ENCODE assay signal across 8 cellular contexts in genomic region chr2:19901201-19901457, GRCh38. TPM values are rescaled to one million over a fixed set of nuclear protein-coding genes. Genes with fewer than 3 reads are reported as not detected.
A peak's percentile ranks its signal among the peaks of the same experiment; 100 is the strongest.
DNase-seq lines count a peak whose midpoint lies in the region; ATAC-seq and TF ChIP-seq lines count a peak whose summit lies in the region.

No MANE protein-coding gene starts in this region.

- peak overlapping the region; percentile 78 for H3K9ac ChIP-seq in KMS-11
- peak overlapping the region; percentile 98 to 99 for H3K9ac ChIP-seq in mucosa of rectum (ENCODE audit: low read depth in 1 of 2, low read length in 2 of 2)

- peaks cover 35% of the 10 kb centered on the region for H3K4me1 Mint-ChIP-seq in CD14-positive monocyte

- H3K79me2 ChIP-seq in KMS-11 (ENCODE audit: insufficient read depth, low read depth), result peaks cover 17% of the 10 kb centered on the region; the same call in 1 of the 2 replicates

- peak overlapping the region; percentile 97 to 99 (median 98) for H3K27ac Mint-ChIP-seq in CD14-positive monocyte

- ATAC-seq in GM21367 (IDR thresholded peaks at IDR 0.05; ENCODE audit: unreplicated experiment), result peak; percentile 1

- H3K9me3 ChIP-seq in mucosa of rectum (ENCODE audit: control insufficient read depth in 2 of 2, low read length in 2 of 2), result no peaks in the 10 kb centered on the region

- H3K27ac ChIP-seq in KMS-11, result peak overlapping the region; percentile 77
- peak overlapping the region; percentile 94 for H3K27ac ChIP-seq in cingulate gyrus (ENCODE audit: low read depth, low read length)
- peak overlapping the region; percentile 96 to 98 for H3K27ac ChIP-seq in mucosa of rectum (ENCODE audit: low read depth in 2 of 2, low read length in 2 of 2)

- H3K36me3 Mint-ChIP-seq in CD14-positive monocyte, result peaks cover 4 to 5% of the 10 kb centered on the region in 2 donors

- intact Hi-C loops in CD14-positive monocyte (cut with micrococcal nuclease), result loop anchor here (5.0 to 10.0 kb wide), 3 partner anchors 151 to 754 kb away; partner anchors contain the start of genes HS1BP3 (in 1 of the 2) and LAPTM4A (in 1 of the 2)

- peaks cover 27% of the 10 kb centered on the region for H3K4me1 ChIP-seq in KMS-11 (ENCODE audit: low read depth, poor library complexity, severe bottlenecking)
- peaks cover 8 to 9% of the 10 kb centered on the region in 2 donors for H3K4me1 ChIP-seq in mucosa of rectum (ENCODE audit: control insufficient read depth in 2 of 2, insufficient read depth in 2 of 2, low read length in 2 of 2)

- DNase-seq in CD14-positive monocyte (ENCODE audit: low spot score), result no peak
- DNase-seq in NCI-H1092 treated with DMSO at 0.1 percent for 48 hours (lab: John Stamatoyannopoulos, UW), result no peak
- DNase-seq in HPDE6-E6E7 (ENCODE audit: extremely low spot score), result no peak
- no peak for DNase-seq in stimulated activated CD4-positive, alpha-beta T cell treated with anti-CD3 and anti-CD28 coated beads, Interleukin-4, amount 100 ng/mL, for 24 hours

- H3K4me2 ChIP-seq in KMS-11, result peak overlapping the region; percentile 97

- TF ChIP-seq CTCF in CD14-positive monocyte (IDR thresholded peaks at IDR 0.05), result no peak
- TF ChIP-seq CTCF in KMS-11 (conservative IDR thresholded peaks at IDR 0.05; ENCODE audit: low read depth, low read length), result no peak

- H3K27me3 Mint-ChIP-seq in CD14-positive monocyte (ENCODE audit: low read depth in 3 of 3), result peaks cover 2 to 3% (median 3%) of the 10 kb centered on the region in 3 donors

- H3K4me3 Mint-ChIP-seq in CD14-positive monocyte, result peak overlapping the region; percentile 92 to 98

- H3K36me3 ChIP-seq in KMS-11 (ENCODE audit: insufficient read depth) (no peaks in the 10 kb centered on the region), mucosa of rectum (ENCODE audit: control insufficient read depth in 2 of 2, insufficient read depth in 2 of 2, low read length in 2 of 2) (no peaks in the 10 kb centered on the region)

- no peaks in the 10 kb centered on the region; the same call in 1 of the 2 replicates for H4K20me1 ChIP-seq in KMS-11 (ENCODE audit: insufficient read depth)

- H3K4me3 ChIP-seq in KMS-11 (IDR thresholded peaks at IDR 0.05; ENCODE audit: insufficient read depth, low read depth, low read length) (peak overlapping the region; percentile 40), mucosa of rectum (ENCODE audit: low read length in 2 of 2) (peak overlapping the region; percentile 100)

- H2AFZ ChIP-seq in KMS-11 (ENCODE audit: low read depth), result peak overlapping the region; percentile 77

- H3K9me3 Mint-ChIP-seq in CD14-positive monocyte, result peaks cover 0 to 4% (median 0%) of the 10 kb centered on the region in 7 donors

- H3K27me3 ChIP-seq in KMS-11 (ENCODE audit: insufficient read depth, low read depth) (no peaks in the 10 kb centered on the region), mucosa of rectum (ENCODE audit: control insufficient read depth in 2 of 2, insufficient read depth in 2 of 2, low read length in 2 of 2) (no peaks in the 10 kb centered on the region)

RNA-seq across cellular contexts. Expression of gene TTC32, which starts 0.7 kb away (rescaled TPM):
- 10 to 100 TPM; 17.6 to 20.1 TPM for polyA plus RNA-seq in CD14-positive monocyte
